Comparison of ENCODE assay signal across 1 cellular context in genomic region chr2:176193048-176193447, GRCh38.
TF ChIP-seq lines count a peak whose summit lies in the region.

No MANE protein-coding gene starts in this region.

TF ChIP-seq in endothelial cell of umbilical vein, 7 proteins besides CTCF, POLR2A, EP300 and RAD21 (continued from another document):
- TF ChIP-seq MYC (IDR thresholded peaks at IDR 0.05; ENCODE audit: low read depth, low read length) = no peak
